9 cellular contexts compared by ENCODE assay signal in genomic region chr21:15732996-15733329, GRCh38. TPM values are rescaled to one million over a fixed set of nuclear protein-coding genes. Genes with fewer than 3 reads are reported as not detected.
DNase-seq lines count a peak whose midpoint lies in the region; ATAC-seq and TF ChIP-seq lines count a peak whose summit lies in the region.
"Had no signal": no experiment of that assay in that cellular context is flagged by ENCODE, and none has a peak within 500 bp of the region (broad histone marks: within the 10 kb centered on the region; RNA-seq: fewer than 3 reads in every experiment).

No MANE protein-coding gene starts in this region.

- H4K20me1 ChIP-seq in GM23338 (replicated peaks; ENCODE audit: insufficient read depth) (peaks cover 3% of the 10 kb centered on the region; the same call in 1 of the 2 replicates), OCI-LY7 (ENCODE audit: insufficient read depth, low read length) (0 out of 2 replicates have a peak, but pooled peaks cover 5% of the 10 kb centered on the region)

- BruUV-seq in OCI-LY7 (replicated peaks; lab: Mats Ljungman, UMichigan) = no TSS peak

- POLR2A ChIA-PET in OCI-LY7 (lab: Charles Lee) = interaction anchor here (1.1 to 1.5 kb wide), 3 partner anchors 8 to 36 kb away, joined by 3 to 4 read pairs (median 3); no protein-coding TSS in a partner anchor

- H3K9ac ChIP-seq in endocrine pancreas (ENCODE audit: control insufficient read depth, insufficient read depth, low read length) = no peak overlapping the region

- TF ChIP-seq CTCF in GM23338 (conservative IDR thresholded peaks at IDR 0.05; ENCODE audit: low read depth in 2 of 2) (no peak), OCI-LY7 (conservative IDR thresholded peaks at IDR 0.05; ENCODE audit: low read length) (no peak), lower leg skin (IDR thresholded peaks at IDR 0.05) (no peak)

- H3K4me1 Mint-ChIP-seq in GM23338 = peaks cover 48% of the 10 kb centered on the region

- ATAC-seq in GM23338 (no peak), GM21423 (IDR thresholded peaks at IDR 0.05; ENCODE audit: unreplicated experiment) (no peak)

- H3K4me2 ChIP-seq in GM23338 (peak overlapping the region; percentile 82; the same call in 1 of the 2 replicates), OCI-LY7 (ENCODE audit: low read length) (peak overlapping the region; percentile 83)

- no peaks in the 10 kb centered on the region for H3F3A ChIP-seq in GM23338 (replicated peaks; ENCODE audit: low read depth)

- intact Hi-C loops in OCI-LY7 (cut with micrococcal nuclease; ENCODE audit: unreplicated experiment) = loop anchor here (5.0 to 10.0 kb wide), 4 partner anchors 84 to 1046 kb away; no protein-coding TSS in a partner anchor
- intact Hi-C loops in lower leg skin (cut with DNase I; ENCODE audit: low total_unique reads) = no loop called here

- H2AFZ ChIP-seq in GM23338 (no peak overlapping the region), OCI-LY7 (ENCODE audit: low read length) (no peak overlapping the region)

- H3K4me3 ChIP-seq in GM23338 (no peak overlapping the region; the same call in 1 of the 2 replicates), OCI-LY7 (ENCODE audit: low read depth, low read length, poor library complexity, severe bottlenecking) (peak overlapping the region; percentile 86), endocrine pancreas (ENCODE audit: control insufficient read depth, insufficient read depth, low read length) (peak overlapping the region; percentile 91), skeletal muscle cell (ENCODE audit: low read depth, low read length) (peak overlapping the region; percentile 1), lower leg skin (ENCODE audit: low read depth, poor library complexity, severe bottlenecking) (no peak overlapping the region)

- TF ChIP-seq POLR2A in lower leg skin (IDR thresholded peaks at IDR 0.05) = no peak

- H3K27me3 Mint-ChIP-seq in GM23338 (ENCODE audit: insufficient read depth, low read depth, poor library complexity) = peaks cover 4% of the 10 kb centered on the region

- WGBS in lower leg skin, 2 donors = 9 to 14% methylated on average over 3 of the region's 3 CpGs

- no peak overlapping the region for H3K27ac Mint-ChIP-seq in GM23338

- CTCF ChIA-PET in OCI-LY7 (lab: Charles Lee; ENCODE audit: unreplicated experiment) = no interaction called here

- H3K9me2 ChIP-seq in GM23338 (ENCODE audit: insufficient read depth) (no peaks in the 10 kb centered on the region), OCI-LY7 (ENCODE audit: insufficient read depth, low read length) (no peaks in the 10 kb centered on the region)

- 0 out of 2 replicates have a peak, but pooled peaks cover 7% of the 10 kb centered on the region for H3K27me3 ChIP-seq in GM23338 (ENCODE audit: insufficient read depth)
- no peaks in the 10 kb centered on the region for H3K27me3 ChIP-seq in endocrine pancreas (ENCODE audit: control insufficient read depth, insufficient read depth, low read length)

- H3K4me1 ChIP-seq in GM23338 (ENCODE audit: insufficient read depth) (peaks cover 44% of the 10 kb centered on the region), OCI-LY7 (ENCODE audit: insufficient read depth, low read length, poor library complexity, severe bottlenecking) (peaks cover 14% of the 10 kb centered on the region), endocrine pancreas (ENCODE audit: control insufficient read depth, insufficient read depth, low read length) (peaks cover 14% of the 10 kb centered on the region)

- H3K9me3 Mint-ChIP-seq in GM23338 = no peaks in the 10 kb centered on the region

- H3K4me3 Mint-ChIP-seq in GM23338 = peak overlapping the region; percentile 63

- H3K79me2 ChIP-seq in GM23338 (replicated peaks; ENCODE audit: insufficient read depth) (peaks cover 75% of the 10 kb centered on the region), OCI-LY7 (ENCODE audit: insufficient read depth, low read depth, low read length) (peaks cover 74% of the 10 kb centered on the region)

- H3K36me3 ChIP-seq in GM23338 (ENCODE audit: insufficient read depth) (no peaks in the 10 kb centered on the region), OCI-LY7 (ENCODE audit: insufficient read depth, low read length) (no peaks in the 10 kb centered on the region), endocrine pancreas (ENCODE audit: control insufficient read depth, insufficient read depth, low read length) (no peaks in the 10 kb centered on the region)

- peaks cover 12% of the 10 kb centered on the region; the same call in 1 of the 2 replicates for H3K9me3 ChIP-seq in OCI-LY7 (ENCODE audit: low read length)
- H3K9me3 ChIP-seq in endocrine pancreas (ENCODE audit: control insufficient read depth, low read length) = no peaks in the 10 kb centered on the region

- DNase-seq in GM23338 (ENCODE audit: low spot score) (no peak), OCI-LY7 (ENCODE audit: low spot score) (no peak), skeletal muscle cell (ENCODE audit: low read depth) (no peak), cerebellar cortex (ENCODE audit: low spot score) (no peak), NOMO-1 (lab: John Stamatoyannopoulos, UW; ENCODE audit: unreplicated experiment in 2 of 2) (no peak), lower leg skin (ENCODE audit: low spot score in 2 of 2) (no peak)
- DNase-seq: NCI-H1436 had no signal

- peaks cover 5% of the 10 kb centered on the region; the same call in 2 of the 3 replicates for H3K36me3 Mint-ChIP-seq in GM23338 (ENCODE audit: low read depth)

- H3K27ac ChIP-seq in GM23338 (ENCODE audit: low read depth) (no peak overlapping the region), OCI-LY7 (ENCODE audit: low read depth, low read length, poor library complexity, severe bottlenecking) (no peak overlapping the region)

TF ChIP-seq in GM23338, 12 proteins besides CTCF, POLR2A, EP300 and RAD21 (continues in another document):
- TF ChIP-seq REST (IDR thresholded peaks at IDR 0.05; ENCODE audit: unreplicated experiment) (no peak), ZNF114 (CRISPR knock-in tag; IDR thresholded peaks at IDR 0.05) (no peak), EZH2phosphoT487 (IDR thresholded peaks at IDR 0.05; ENCODE audit: unreplicated experiment) (no peak), ETS1 (IDR thresholded peaks at IDR 0.05) (no peak), EZH2 (IDR thresholded peaks at IDR 0.05; ENCODE audit: low read depth, unreplicated experiment) (no peak), NANOG (IDR thresholded peaks at IDR 0.05; ENCODE audit: borderline replicate concordance) (no peak), ZNF331 (CRISPR knock-in tag; IDR thresholded peaks at IDR 0.05; ENCODE audit: low read depth) (no peak), POLR2AphosphoS5 (IDR thresholded peaks at IDR 0.05; ENCODE audit: low read depth) (no peak), CREB1 (CRISPR knock-in tag; IDR thresholded peaks at IDR 0.05; ENCODE audit: low read depth) (no peak), JUNB (IDR thresholded peaks at IDR 0.05; ENCODE audit: unreplicated experiment) (no peak)

RNA-seq across cellular contexts. Expression of gene USP25, which starts 3.2 kb away (rescaled TPM):
- total RNA-seq in GM23338 (2014; rRNA removed; shearing (Covaris generic)) = 49.2 and 69.3 TPM in 2 replicates
- polyA plus RNA-seq in GM23338 (2016; fragmentation: Nextera tagmentation; extraction: Ambion mirVana) = 11.8 and 14.2 TPM in 2 replicates
- 25.1 and 27.6 TPM in 2 replicates for total RNA-seq in OCI-LY7 (2014; rRNA removed; shearing (Covaris generic))
- total RNA-seq in OCI-LY7 (2022) (28.1 and 38.1 TPM in 2 replicates), lower leg skin (10 to 100 TPM; 20.4 to 37.4 (median 32.3) TPM)

Comparison
In these comparisons a context has a peak if more than half of its experiments do, and no peak if none do; other contexts are left out.
1. H3K4me3 ChIP-seq: peak in OCI-LY7 (single experiment), endocrine pancreas (single experiment) and skeletal muscle cell (single experiment); none in GM23338 (single experiment) and lower leg skin (single experiment).